ENCODE assay signal across 24 cellular contexts in the genomic region with DNA sequence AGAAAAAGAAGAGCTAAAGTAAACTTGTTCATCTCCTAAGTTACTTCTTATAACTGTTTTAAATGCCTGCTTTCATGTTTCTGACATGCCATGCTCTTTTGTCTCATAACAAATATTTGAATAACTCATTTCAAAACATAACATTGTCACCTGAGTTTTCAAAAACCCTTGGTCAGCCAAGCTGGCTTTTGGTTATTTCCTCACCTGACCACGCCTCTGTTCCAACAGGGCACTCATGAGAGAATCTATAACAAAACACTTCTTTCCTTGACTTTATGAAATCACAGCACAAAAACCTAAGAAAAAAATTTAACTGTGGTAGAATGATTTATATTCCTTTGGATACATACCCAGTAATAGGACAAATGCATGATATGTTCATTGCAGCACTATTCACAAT.
A peak's percentile ranks its signal among the peaks of the same experiment; 100 is the strongest.
DNase-seq lines count a peak whose midpoint lies in the region; ATAC-seq, FAIRE-seq and TF ChIP-seq lines count a peak whose summit lies in the region.
"Had no signal": no experiment of that assay in that cellular context is flagged by ENCODE, and none has a peak within 500 bp of the region (broad histone marks: within the 10 kb centered on the region; RNA-seq: fewer than 3 reads in every experiment).

No MANE protein-coding gene starts in this region.

- H3K9me3 Mint-ChIP-seq in astrocyte (ENCODE audit: unreplicated experiment), result no peaks in the 10 kb centered on the region
- H3K9me3 Mint-ChIP-seq in activated naive CD4-positive, alpha-beta T cell treated with anti-CD3 and anti-CD28 coated beads, Interleukin-2, amount 10 ng/mL, durations not matched to agents 7 days and 5 days, result no peaks in the 10 kb centered on the region
- H3K9me3 Mint-ChIP-seq: CD4-positive, alpha-beta T cell; H9; HFFc6 had no signal

- H3K79me2 ChIP-seq in astrocyte (ENCODE audit: insufficient read depth, low read length), result no peaks in the 10 kb centered on the region

- H3K27me3 ChIP-seq in astrocyte (ENCODE audit: insufficient read depth, low read length) (no peaks in the 10 kb centered on the region), mesenchymal stem cell (ENCODE audit: control insufficient read depth in 1 of 2, insufficient read depth in 1 of 2, low read length in 2 of 2) (no peaks in the 10 kb centered on the region), upper lobe of right lung (no peaks in the 10 kb centered on the region), adrenal gland (no peaks in the 10 kb centered on the region)
- H3K27me3 ChIP-seq: BLaER1, SJSA1 had no signal

- H4K8ac ChIP-seq in mesenchymal stem cell (ENCODE audit: low read length), result no peak overlapping the region

- DNase-seq in astrocyte (ENCODE audit: low read depth), result no peak
- no peak for DNase-seq in epithelial cell of prostate (ENCODE audit: low read depth, low spot score)
- no peak for DNase-seq in mesenchymal stem cell
- no peak for DNase-seq in upper lobe of right lung
- DNase-seq in activated naive CD4-positive, alpha-beta T cell treated with anti-CD3 and anti-CD28 coated beads, Interleukin-2, amount 10 ng/mL, durations not matched to agents 7 days and 5 days, result no peak
- no peak for DNase-seq in adrenal gland
- DNase-seq: ACHN; CD4-positive, alpha-beta T cell; GM23248; H9; HFFc6; MV-4-11; NCI-H1105 treated with DMSO at 0.1 percent for 48 hours; NCI-H2029 treated with DMSO at 0.1 percent for 48 hours; NCI-H226; NCI-H524 treated with DMSO at 0.1 percent for 48 hours; OCI-M1 had no signal

- CTCF ChIA-PET in activated naive CD4-positive, alpha-beta T cell treated with anti-CD3 and anti-CD28 coated beads, Interleukin-2, amount 10 ng/mL, durations not matched to agents 7 days and 5 days (lab: Charles Lee), result no interaction called here

- H3K4me1 ChIP-seq in astrocyte (ENCODE audit: insufficient read depth, low read length) (peaks cover 29% of the 10 kb centered on the region), mesenchymal stem cell (ENCODE audit: control insufficient read depth, insufficient read depth, low read depth, low read length) (peaks cover 4% of the 10 kb centered on the region), upper lobe of right lung (no peaks in the 10 kb centered on the region), adrenal gland (replicated peaks in 1 of 2) (no peaks in the 10 kb centered on the region)
- H3K4me1 ChIP-seq: BLaER1 had no signal

- intact Hi-C loops in upper lobe of right lung (cut with DNase I) (no loop called here), adrenal gland (cut with DNase I) (no loop called here)

- H4K91ac ChIP-seq in mesenchymal stem cell (ENCODE audit: low read length), result no peak overlapping the region

- TF ChIP-seq CTCF in astrocyte (IDR thresholded peaks at IDR 0.05; ENCODE audit: insufficient read depth, low read depth, low read length) (no peak), upper lobe of right lung (IDR thresholded peaks at IDR 0.05) (no peak), adrenal gland (IDR thresholded peaks at IDR 0.05) (no peak)

- no peak overlapping the region for H3K18ac ChIP-seq in mesenchymal stem cell (ENCODE audit: low read depth in 1 of 2, low read length in 2 of 2)

- peaks cover 45% of the 10 kb centered on the region for H3K4me1 Mint-ChIP-seq in astrocyte (ENCODE audit: low read depth, unreplicated experiment)
- H3K4me1 Mint-ChIP-seq in activated naive CD4-positive, alpha-beta T cell treated with anti-CD3 and anti-CD28 coated beads, Interleukin-2, amount 10 ng/mL, durations not matched to agents 7 days and 5 days, result no peaks in the 10 kb centered on the region
- H3K4me1 Mint-ChIP-seq: IgD-negative memory B cell had no signal

- no peak for FAIRE-seq in astrocyte (lab: Jason Lieb, UNC)
- FAIRE-seq: G401.6, GM12892 had no signal

- H3K4me2 ChIP-seq in astrocyte (ENCODE audit: low read length) (no peak overlapping the region), mesenchymal stem cell (ENCODE audit: low read length, poor library complexity, severe bottlenecking) (no peak overlapping the region)
- H3K4me2 ChIP-seq: BLaER1 had no signal

- H2BK15ac ChIP-seq in mesenchymal stem cell (ENCODE audit: low read depth, poor library complexity, severe bottlenecking), result no peak overlapping the region

- H4K20me1 ChIP-seq in astrocyte (ENCODE audit: insufficient read depth, low read length), result no peaks in the 10 kb centered on the region
- H4K20me1 ChIP-seq: BLaER1 had no signal

- H3K36me3 Mint-ChIP-seq in astrocyte (ENCODE audit: low read depth, unreplicated experiment), result no peaks in the 10 kb centered on the region
- no peaks in the 10 kb centered on the region for H3K36me3 Mint-ChIP-seq in activated naive CD4-positive, alpha-beta T cell treated with anti-CD3 and anti-CD28 coated beads, Interleukin-2, amount 10 ng/mL, durations not matched to agents 7 days and 5 days
- H3K36me3 Mint-ChIP-seq: IgD-negative memory B cell had no signal

- no peaks in the 10 kb centered on the region for H3K27me3 Mint-ChIP-seq in astrocyte (ENCODE audit: low read depth, unreplicated experiment)
- peaks cover 4% of the 10 kb centered on the region for H3K27me3 Mint-ChIP-seq in activated naive CD4-positive, alpha-beta T cell treated with anti-CD3 and anti-CD28 coated beads, Interleukin-2, amount 10 ng/mL, durations not matched to agents 7 days and 5 days

- H3K9me3 ChIP-seq in astrocyte (ENCODE audit: insufficient read depth, low read depth, low read length) (no peaks in the 10 kb centered on the region), mesenchymal stem cell (ENCODE audit: control insufficient read depth, low read length) (no peaks in the 10 kb centered on the region), upper lobe of right lung (no peaks in the 10 kb centered on the region), adrenal gland (replicated peaks in 1 of 3) (no peaks in the 10 kb centered on the region)
- H3K9me3 ChIP-seq: BLaER1, SJSA1 had no signal

- H2BK5ac ChIP-seq in mesenchymal stem cell (ENCODE audit: low read depth, low read length, poor library complexity, severe bottlenecking), result no peak overlapping the region

- H3K36me3 ChIP-seq in astrocyte (ENCODE audit: insufficient read depth, low read length), result no peaks in the 10 kb centered on the region
- H3K36me3 ChIP-seq in mesenchymal stem cell (ENCODE audit: control insufficient read depth in 1 of 2, insufficient read depth in 2 of 2, low read depth in 1 of 2, low read length in 2 of 2), result no peaks in the 10 kb centered on the region
- no peaks in the 10 kb centered on the region for H3K36me3 ChIP-seq in upper lobe of right lung
- no peaks in the 10 kb centered on the region for H3K36me3 ChIP-seq in adrenal gland (replicated peaks in 1 of 2)
- H3K36me3 ChIP-seq: BLaER1, SJSA1 had no signal

- peak; percentile 70 for ATAC-seq in upper lobe of right lung
- no peak for ATAC-seq in HG03159 (IDR thresholded peaks at IDR 0.05; ENCODE audit: unreplicated experiment)
- ATAC-seq: Right ventricle myocardium inferior had no signal

- no peak overlapping the region for H3K4ac ChIP-seq in mesenchymal stem cell (ENCODE audit: low read depth in 1 of 2, low read length in 2 of 2)

- no peaks in the 10 kb centered on the region for H3K79me1 ChIP-seq in mesenchymal stem cell (replicated peaks; ENCODE audit: low read length, poor library complexity, severe bottlenecking)

- H2AFZ ChIP-seq in astrocyte (ENCODE audit: low read depth, low read length) (no peak overlapping the region), mesenchymal stem cell (ENCODE audit: low read depth, low read length) (no peak overlapping the region)
- H2AFZ ChIP-seq: GM23248 had no signal

- H3K27ac ChIP-seq in astrocyte (ENCODE audit: low read depth, low read length), result no peak overlapping the region
- H3K27ac ChIP-seq in epithelial cell of prostate, result peak overlapping the region; percentile 87
- no peak overlapping the region for H3K27ac ChIP-seq in mesenchymal stem cell (ENCODE audit: low read length, poor library complexity, severe bottlenecking)
- H3K27ac ChIP-seq in upper lobe of right lung, result no peak overlapping the region
- H3K27ac ChIP-seq in adrenal gland, result no peak overlapping the region
- H3K27ac ChIP-seq: BLaER1, GM23248, SJSA1 had no signal

- H2AK5ac ChIP-seq in mesenchymal stem cell (ENCODE audit: low read length, severe bottlenecking), result no peak overlapping the region

- H3K4me3 Mint-ChIP-seq in astrocyte (ENCODE audit: unreplicated experiment), result peak overlapping the region; percentile 15
- no peak overlapping the region for H3K4me3 Mint-ChIP-seq in activated naive CD4-positive, alpha-beta T cell treated with anti-CD3 and anti-CD28 coated beads, Interleukin-2, amount 10 ng/mL, durations not matched to agents 7 days and 5 days
- H3K4me3 Mint-ChIP-seq: CD4-positive, alpha-beta T cell; H9; HFFc6; IgD-negative memory B cell had no signal

- TF ChIP-seq POLR2A in adrenal gland (IDR thresholded peaks at IDR 0.05), result no peak

- H2BK120ac ChIP-seq in mesenchymal stem cell (ENCODE audit: low read depth, low read length), result no peak overlapping the region

- H3K27ac Mint-ChIP-seq in astrocyte (ENCODE audit: unreplicated experiment), result peak overlapping the region; percentile 70
- H3K27ac Mint-ChIP-seq in activated naive CD4-positive, alpha-beta T cell treated with anti-CD3 and anti-CD28 coated beads, Interleukin-2, amount 10 ng/mL, durations not matched to agents 7 days and 5 days, result no peak overlapping the region
- H3K27ac Mint-ChIP-seq: CD4-positive, alpha-beta T cell; H9; HFFc6; IgD-negative memory B cell had no signal

- H3K9ac ChIP-seq in astrocyte (ENCODE audit: low read length) (no peak overlapping the region), mesenchymal stem cell (ENCODE audit: low read length) (peak overlapping the region; percentile 36)
- H3K9ac ChIP-seq: BLaER1, GM23248 had no signal

- H3K23ac ChIP-seq in mesenchymal stem cell (ENCODE audit: low read length in 2 of 2), result no peak overlapping the region

- H3K14ac ChIP-seq in mesenchymal stem cell (ENCODE audit: low read length in 2 of 2), result no peak overlapping the region

- 100% methylated on average over 1 of the region's 1 CpG for WGBS in mesenchymal stem cell
- WGBS in adrenal gland, 4 donors, result 95 to 100% (median 99%) methylated on average over 1 of the region's 1 CpG

- no peak overlapping the region for H3K4me3 ChIP-seq in astrocyte (ENCODE audit: insufficient read depth, low read depth, low read length)
- no peak overlapping the region for H3K4me3 ChIP-seq in mesenchymal stem cell (ENCODE audit: insufficient read depth in 1 of 2, low read depth in 1 of 2, low read length in 2 of 2)
- H3K4me3 ChIP-seq in upper lobe of right lung, result peak overlapping the region; percentile 28
- no peak overlapping the region for H3K4me3 ChIP-seq in adrenal gland
- H3K4me3 ChIP-seq: BLaER1, GM23248, SJSA1 had no signal

- no peak overlapping the region for H2BK12ac ChIP-seq in mesenchymal stem cell (ENCODE audit: low read length in 2 of 2)
